ENCODE assay signal across 1 cellular context in the genomic region with DNA sequence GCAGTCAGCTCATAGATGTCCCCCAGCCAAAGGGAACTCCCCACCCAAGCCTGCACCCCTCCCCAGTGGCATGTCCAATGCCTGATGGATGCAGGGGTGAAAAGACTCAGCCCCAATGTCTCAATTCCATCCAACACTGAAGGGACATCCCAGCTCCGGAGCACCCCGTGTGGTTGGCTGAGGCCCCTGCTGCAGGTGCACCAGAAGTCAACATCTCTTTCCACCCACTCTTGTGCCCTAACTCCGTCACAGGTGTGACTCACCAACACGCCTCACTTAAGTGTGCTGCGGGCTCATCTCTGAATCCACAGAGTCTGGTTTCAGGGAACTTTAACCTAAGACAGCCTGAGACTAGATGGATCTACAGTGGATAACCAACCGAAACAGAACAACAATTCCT.
TF ChIP-seq lines count a peak whose summit lies in the region.

No MANE protein-coding gene starts in this region.

TF ChIP-seq in GM12878, 131 proteins besides CTCF, POLR2A, EP300 and RAD21 (continued from another document):
- no peak for TF ChIP-seq CUX1 (IDR thresholded peaks at IDR 0.05; ENCODE audit: insufficient replicate concordance, low read depth, low read length)
- TF ChIP-seq HDAC6 (IDR thresholded peaks at IDR 0.05; ENCODE audit: unreplicated experiment): no peak
